ENCODE assay signal across 22 cellular contexts in genomic region chr7:134792968-134793367, GRCh38. TPM values are rescaled to one million over a fixed set of nuclear protein-coding genes. Genes with fewer than 3 reads are reported as not detected.
DNase-seq lines count a peak whose midpoint lies in the region; ATAC-seq, FAIRE-seq and TF ChIP-seq lines count a peak whose summit lies in the region.
"Had no signal": no experiment of that assay in that cellular context is flagged by ENCODE, and none has a peak within 500 bp of the region (broad histone marks: within the 10 kb centered on the region; RNA-seq: fewer than 3 reads in every experiment).

No MANE protein-coding gene starts in this region.

- H3K9ac ChIP-seq in kidney (ENCODE audit: low read length in 2 of 2), result no peak overlapping the region

- H3K4me3 Mint-ChIP-seq in activated CD4-positive, alpha-beta T cell treated with anti-CD3 and anti-CD28 coated beads, Interleukin-2, amount 10 ng/mL, durations not matched to agents 24 days and 14 days, result no peak overlapping the region
- H3K4me3 Mint-ChIP-seq: activated naive CD8-positive, alpha-beta T cell treated with anti-CD3 and anti-CD28 coated beads for 36 hours; CD8-positive, alpha-beta T cell; dendritic cell treated with granulocyte-macrophage colony-stimulating factor and Interleukin-4, amounts not matched to agents 40 ng/mL and 50 ng/mL, for 4 days; nephron; T-cell had no signal

- H3K36me3 ChIP-seq in esophagus muscularis mucosa (peaks cover 0 to 17% (median 12%) of the 10 kb centered on the region in 4 donors), kidney (ENCODE audit: control insufficient read depth in 1 of 2, insufficient read depth in 2 of 2, low read length in 2 of 2) (no peaks in the 10 kb centered on the region), uterus (no peaks in the 10 kb centered on the region)
- H3K36me3 ChIP-seq: right lobe of liver had no signal

- H3K27me3 ChIP-seq in esophagus muscularis mucosa (no peaks in the 10 kb centered on the region), uterus (no peaks in the 10 kb centered on the region)
- H3K27me3 ChIP-seq: right lobe of liver had no signal

- H3K27ac ChIP-seq in esophagus muscularis mucosa (replicated peaks in 1 of 4), result peak overlapping the region; percentile 89 to 95 (median 92)
- no peak overlapping the region for H3K27ac ChIP-seq in kidney (ENCODE audit: low read depth in 2 of 2, low read length in 2 of 2)
- H3K27ac ChIP-seq in uterus, result peak overlapping the region; percentile 90 to 96
- H3K27ac ChIP-seq: 22Rv1, right lobe of liver had no signal

- DNase-seq in activated CD4-positive, alpha-beta T cell treated with anti-CD3 and anti-CD28 coated beads, Interleukin-2, amount 10 ng/mL, durations not matched to agents 24 days and 14 days, result peak; percentile 16
- DNase-seq in activated CD4-positive, alpha-beta T cell treated with anti-CD3 and anti-CD28 coated beads for 48 hours, result no peak
- DNase-seq in esophagus muscularis mucosa (ENCODE audit: extremely low spot score) (no peak), kidney (peak; percentile 79), uterus (peak in 1 of 2 donors; percentile 41), NCI-H2081 (lab: John Stamatoyannopoulos, UW) (no peak), midbrain (lab: John Stamatoyannopoulos, UW) (no peak)
- DNase-seq: activated CD4-positive, CD25-positive, alpha-beta regulatory T cell treated with anti-CD3 and anti-CD28 coated beads, Interleukin-2, amount 50 U/mL, for 72 hours; activated naive CD8-positive, alpha-beta T cell treated with anti-CD3 and anti-CD28 coated beads for 36 hours; activated T-cell treated with anti-CD3 and anti-CD28 coated beads for 4 hours; CD8-positive, alpha-beta T cell; NCI-H1105 treated with DMSO at 0.1 percent for 48 hours; right lobe of liver; substantia nigra; T-cell had no signal

- TF ChIP-seq POLR2A in esophagus muscularis mucosa (IDR thresholded peaks at IDR 0.05; ENCODE audit: low read depth), result no peak
- no peak for TF ChIP-seq POLR2A in uterus (IDR thresholded peaks at IDR 0.05)

- H3K9me3 ChIP-seq in esophagus muscularis mucosa (no peaks in the 10 kb centered on the region), kidney (ENCODE audit: control insufficient read depth in 1 of 2, low read length in 2 of 2) (no peaks in the 10 kb centered on the region), uterus (no peaks in the 10 kb centered on the region)
- H3K9me3 ChIP-seq: right lobe of liver had no signal

- H3K4me1 ChIP-seq in esophagus muscularis mucosa (peaks cover 64 to 100% (median 97%) of the 10 kb centered on the region in 4 donors), kidney (ENCODE audit: control insufficient read depth in 1 of 2, insufficient read depth in 1 of 2, low read depth in 1 of 2, low read length in 2 of 2) (no peaks in the 10 kb centered on the region), uterus (peaks cover 3 to 5% of the 10 kb centered on the region in 2 donors)
- H3K4me1 ChIP-seq: right lobe of liver had no signal

- 52% methylated on average over 8 of the region's 9 CpGs for WGBS in esophagus muscularis mucosa

- no peak overlapping the region for H3K27ac Mint-ChIP-seq in activated CD4-positive, alpha-beta T cell treated with anti-CD3 and anti-CD28 coated beads, Interleukin-2, amount 10 ng/mL, durations not matched to agents 24 days and 14 days
- H3K27ac Mint-ChIP-seq: activated naive CD8-positive, alpha-beta T cell treated with anti-CD3 and anti-CD28 coated beads for 36 hours; CD8-positive, alpha-beta T cell; dendritic cell treated with granulocyte-macrophage colony-stimulating factor and Interleukin-4, amounts not matched to agents 40 ng/mL and 50 ng/mL, for 4 days; T-cell had no signal

- H3K36me3 Mint-ChIP-seq in activated CD4-positive, alpha-beta T cell treated with anti-CD3 and anti-CD28 coated beads, Interleukin-2, amount 10 ng/mL, durations not matched to agents 24 days and 14 days (ENCODE audit: low read depth), result no peaks in the 10 kb centered on the region
- H3K36me3 Mint-ChIP-seq: CD8-positive, alpha-beta T cell had no signal

- no peak for TF ChIP-seq EP300 in esophagus muscularis mucosa (IDR thresholded peaks at IDR 0.05)

- no peaks in the 10 kb centered on the region for H3K27me3 Mint-ChIP-seq in activated CD4-positive, alpha-beta T cell treated with anti-CD3 and anti-CD28 coated beads, Interleukin-2, amount 10 ng/mL, durations not matched to agents 24 days and 14 days
- H3K27me3 Mint-ChIP-seq: activated naive CD8-positive, alpha-beta T cell treated with anti-CD3 and anti-CD28 coated beads for 36 hours; dendritic cell treated with granulocyte-macrophage colony-stimulating factor and Interleukin-4, amounts not matched to agents 40 ng/mL and 50 ng/mL, for 4 days had no signal

- intact Hi-C loops in activated CD4-positive, alpha-beta T cell treated with anti-CD3 and anti-CD28 coated beads, Interleukin-2, amount 10 ng/mL, durations not matched to agents 24 days and 14 days (cut with micrococcal nuclease), result no loop called here
- intact Hi-C loops in esophagus muscularis mucosa (cut with DNase I), result no loop called here
- intact Hi-C loops in kidney (cut with DNase I), result no loop called here
- intact Hi-C loops in uterus (cut with DNase I; ENCODE audit: low total_unique reads), result no loop called here

- ATAC-seq in GM21723 (IDR thresholded peaks at IDR 0.05; ENCODE audit: unreplicated experiment), result no peak
- ATAC-seq: CD8-positive, alpha-beta T cell; HepG2; right lobe of liver; T-cell had no signal

- no peak for FAIRE-seq in kidney (lab: Jason Lieb, UNC)
- FAIRE-seq: G401.6, GM18507, HepG2 had no signal

- peaks cover 4% of the 10 kb centered on the region for H3K9me3 Mint-ChIP-seq in activated CD4-positive, alpha-beta T cell treated with anti-CD3 and anti-CD28 coated beads, Interleukin-2, amount 10 ng/mL, durations not matched to agents 24 days and 14 days
- H3K9me3 Mint-ChIP-seq: CD8-positive, alpha-beta T cell had no signal

- H3K4me3 ChIP-seq in esophagus muscularis mucosa (peak overlapping the region in 3 of 4 donors; percentile 16 to 28 (median 27)), kidney (ENCODE audit: low read length in 2 of 2) (no peak overlapping the region), uterus (no peak overlapping the region)
- H3K4me3 ChIP-seq: right lobe of liver had no signal

- TF ChIP-seq CTCF in esophagus muscularis mucosa (IDR thresholded peaks at IDR 0.05) (no peak), kidney (IDR thresholded peaks at IDR 0.05; ENCODE audit: borderline replicate concordance, extremely low read depth, insufficient read depth) (no peak), uterus (IDR thresholded peaks at IDR 0.05) (no peak)

- H3K4me1 Mint-ChIP-seq in activated CD4-positive, alpha-beta T cell treated with anti-CD3 and anti-CD28 coated beads, Interleukin-2, amount 10 ng/mL, durations not matched to agents 24 days and 14 days, result no peaks in the 10 kb centered on the region
- H3K4me1 Mint-ChIP-seq: activated naive CD8-positive, alpha-beta T cell treated with anti-CD3 and anti-CD28 coated beads for 36 hours; T-cell had no signal

RNA-seq across cellular contexts. Expression of gene CALD1, which starts 13.5 kb away (rescaled TPM):
- 7.2 and 8.2 TPM in 2 replicates for total RNA-seq in activated CD4-positive, alpha-beta T cell treated with anti-CD3 and anti-CD28 coated beads, Interleukin-2, amount 10 ng/mL, durations not matched to agents 24 days and 14 days
- total RNA-seq in esophagus muscularis mucosa (1,000 to 10,000 TPM; 2,057 to 3,140 (median 2,687) TPM), kidney (218 TPM), uterus (1,000 to 10,000 TPM in 1 of 4 donors, 100 to 1,000 TPM in 3; 351 to 1,046 (median 551) TPM)
- polyA plus RNA-seq in kidney (ENCODE audit: insufficient read depth, low read depth, low replicate concordance), result 72.7 TPM
- total RNA-seq: CD8-positive, alpha-beta T cell had no signal

Comparison
In these comparisons a context has a peak if more than half of its experiments do, and no peak if none do; other contexts are left out.
1. DNase-seq: peak in activated CD4-positive, alpha-beta T cell treated with anti-CD3 and anti-CD28 coated beads, Interleukin-2, amount 10 ng/mL, durations not matched to agents 24 days and 14 days (single experiment) and kidney (single experiment); none in activated CD4-positive, alpha-beta T cell treated with anti-CD3 and anti-CD28 coated beads for 48 hours (single experiment), esophagus muscularis mucosa (single experiment), NCI-H2081 (0 of 2) and midbrain (single experiment).
2. H3K27ac ChIP-seq: peak in esophagus muscularis mucosa (4 of 4) and uterus (2 of 2); none in kidney (0 of 2).
3. H3K4me3 ChIP-seq: peak in esophagus muscularis mucosa (3 of 4); none in kidney (0 of 2) and uterus (0 of 2).
4. RNA of gene CALD1, which starts 13.5 kb away (total RNA-seq): 2,057 to 3,140 TPM in esophagus muscularis mucosa, 351 to 1,046 TPM in uterus and 218 TPM in kidney (single experiment); 7.2 to 8.2 TPM in activated CD4-positive, alpha-beta T cell treated with anti-CD3 and anti-CD28 coated beads, Interleukin-2, amount 10 ng/mL, durations not matched to agents 24 days and 14 days; every median in the first group is over 10 times any median in the second.